19 cellular contexts compared by ENCODE assay signal in the genomic region with DNA sequence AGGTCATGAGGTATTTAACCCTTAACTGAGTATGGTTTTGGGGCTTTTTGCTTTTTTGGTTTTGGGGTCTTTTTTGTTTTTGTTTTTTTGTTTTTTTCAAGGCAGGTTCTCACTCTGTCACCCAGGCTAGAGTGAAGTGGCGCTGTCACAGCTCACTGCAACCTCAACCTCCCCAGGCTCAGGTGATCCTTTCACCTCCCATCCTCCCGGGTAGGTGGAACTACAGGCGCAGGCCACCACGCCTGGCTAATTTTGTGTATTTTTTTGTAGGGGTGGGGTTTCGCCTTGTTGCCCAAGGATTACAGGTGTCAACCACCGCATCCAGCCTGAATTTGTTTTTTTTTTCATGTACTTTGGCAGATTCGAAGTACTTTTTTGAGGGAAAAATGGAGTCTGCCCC. TPM values are rescaled to one million over a fixed set of nuclear protein-coding genes. Genes with fewer than 3 reads are reported as not detected.
DNase-seq lines count a peak whose midpoint lies in the region; ATAC-seq, FAIRE-seq and TF ChIP-seq lines count a peak whose summit lies in the region.
"Had no signal": no experiment of that assay in that cellular context is flagged by ENCODE, and none has a peak within 500 bp of the region (broad histone marks: within the 10 kb centered on the region; RNA-seq: fewer than 3 reads in every experiment).

No MANE protein-coding gene starts in this region.

- no peak for ATAC-seq in CD8-positive, alpha-beta T cell
- peak; percentile 41 for ATAC-seq in activated B cell treated with CpG ODN at 0.5 μM for 24 hours (ENCODE audit: low read depth)
- no peak for ATAC-seq in GM19467 (IDR thresholded peaks at IDR 0.05; ENCODE audit: unreplicated experiment)
- ATAC-seq: HepG2 had no signal

- peak overlapping the region; percentile 22 for H3K4me3 Mint-ChIP-seq in CD8-positive, alpha-beta T cell
- H3K4me3 Mint-ChIP-seq in activated B cell treated with CpG ODN at 0.5 μM for 24 hours (peak overlapping the region; percentile 56), neural progenitor cell (no peak overlapping the region)
- H3K4me3 Mint-ChIP-seq: nephron had no signal

- peaks cover 47% of the 10 kb centered on the region for H4K20me1 ChIP-seq in neural progenitor cell (ENCODE audit: low read depth)

- no peaks in the 10 kb centered on the region for H3K27me3 ChIP-seq in CD8-positive, alpha-beta T cell (ENCODE audit: insufficient read depth, low read length)
- H3K27me3 ChIP-seq in neural progenitor cell: no peaks in the 10 kb centered on the region
- H3K27me3 ChIP-seq in WERI-Rb-1 (ENCODE audit: insufficient read depth, low read depth, severe bottlenecking): no peaks in the 10 kb centered on the region
- H3K27me3 ChIP-seq: BE2C, MG63, spleen, upper lobe of right lung had no signal

- H2AFZ ChIP-seq in neural progenitor cell (replicated peaks): no peak overlapping the region

- no peaks in the 10 kb centered on the region for H3F3A ChIP-seq in neural progenitor cell (ENCODE audit: low read depth)

- CTCF ChIA-PET in CD8-positive, alpha-beta T cell (lab: Charles Lee): interaction anchor here (0.8 to 1.1 kb wide), 2 partner anchors 12 to 272 kb away, joined by 3 read pairs; no protein-coding TSS in a partner anchor
- CTCF ChIA-PET in activated B cell treated with CpG ODN at 0.5 μM for 24 hours (lab: Charles Lee): no interaction called here

- DNase-seq in CD8-positive, alpha-beta T cell: no peak
- DNase-seq in GM19239 (ENCODE audit: insufficient read length, low spot score): no peak
- DNase-seq in activated B cell treated with CpG ODN at 0.5 μM for 24 hours: no peak
- DNase-seq in neural progenitor cell (ENCODE audit: low spot score): no peak
- no peak for DNase-seq in DMS153 (lab: John Stamatoyannopoulos, UW)
- DNase-seq in foreskin fibroblast: no peak
- DNase-seq in WERI-Rb-1: no peak
- DNase-seq: activated CD8-positive, alpha-beta memory T cell treated with anti-CD3 and anti-CD28 coated beads, Interleukin-2, amount 50 U/mL, for 4 hours; BE2C; MG63; NCI-H2029 treated with DMSO at 0.1 percent for 48 hours; psoas muscle; SHP77; spleen; upper lobe of right lung had no signal

- peak; percentile 87 for FAIRE-seq in GM19239 (lab: Jason Lieb, UNC)
- FAIRE-seq: HepG2 had no signal

- H3K4me2 ChIP-seq in neural progenitor cell: no peak overlapping the region

- H3K36me3 ChIP-seq in CD8-positive, alpha-beta T cell (ENCODE audit: insufficient read depth, low read length): peaks cover 7% of the 10 kb centered on the region
- no peaks in the 10 kb centered on the region for H3K36me3 ChIP-seq in neural progenitor cell
- peaks cover 3% of the 10 kb centered on the region for H3K36me3 ChIP-seq in WERI-Rb-1
- H3K36me3 ChIP-seq: upper lobe of right lung had no signal

- H3K9ac ChIP-seq in neural progenitor cell: no peak overlapping the region

- no peak overlapping the region for H3K4me3 ChIP-seq in CD8-positive, alpha-beta T cell (ENCODE audit: low read depth, low read length)
- H3K4me3 ChIP-seq in neural progenitor cell (no peak overlapping the region), foreskin fibroblast (ENCODE audit: low read depth in 1 of 2, low read length in 2 of 2) (no peak overlapping the region), WERI-Rb-1 (ENCODE audit: low read depth, low read length) (no peak overlapping the region)
- H3K4me3 ChIP-seq: lung, MG63, psoas muscle, spleen, upper lobe of right lung had no signal

- intact Hi-C loops in CD8-positive, alpha-beta T cell (cut with DNase I, micrococcal nuclease): loop anchor here in 1 of 2 experiments (2.0 kb wide), 2 partner anchors 14 to 18 kb away; no protein-coding TSS in a partner anchor
- intact Hi-C loops in activated B cell treated with CpG ODN at 0.5 μM for 24 hours (cut with micrococcal nuclease): loop anchor here (1.0 kb wide), 1 partner anchor 9 kb away; no protein-coding TSS in a partner anchor

- H3K36me3 Mint-ChIP-seq in CD8-positive, alpha-beta T cell: peaks cover 62% of the 10 kb centered on the region
- H3K36me3 Mint-ChIP-seq in activated B cell treated with CpG ODN at 0.5 μM for 24 hours (ENCODE audit: low read depth) (peaks cover 49% of the 10 kb centered on the region), neural progenitor cell (peaks cover 28% of the 10 kb centered on the region)

- H3K4me1 ChIP-seq in CD8-positive, alpha-beta T cell (ENCODE audit: insufficient read depth, low read length): peaks cover 83% of the 10 kb centered on the region
- H3K4me1 ChIP-seq in neural progenitor cell: peaks cover 10% of the 10 kb centered on the region
- H3K4me1 ChIP-seq: BE2C had no signal

- no peak for TF ChIP-seq CTCF in CD8-positive, alpha-beta T cell (IDR thresholded peaks at IDR 0.05)
- no peak for TF ChIP-seq CTCF in activated B cell treated with CpG ODN at 0.5 μM for 24 hours (IDR thresholded peaks at IDR 0.05)
- no peak for TF ChIP-seq CTCF in neural progenitor cell (IDR thresholded peaks at IDR 0.05)
- TF ChIP-seq CTCF in foreskin fibroblast (IDR thresholded peaks at IDR 0.05; ENCODE audit: low read depth, low read length): no peak
- TF ChIP-seq CTCF in WERI-Rb-1 (IDR thresholded peaks at IDR 0.05; ENCODE audit: low read depth, low read length): no peak

- H3K9me3 ChIP-seq in CD8-positive, alpha-beta T cell (ENCODE audit: low read length): no peaks in the 10 kb centered on the region
- no peaks in the 10 kb centered on the region for H3K9me3 ChIP-seq in neural progenitor cell (ENCODE audit: low read depth)
- no peaks in the 10 kb centered on the region for H3K9me3 ChIP-seq in WERI-Rb-1 (ENCODE audit: severe bottlenecking)
- H3K9me3 ChIP-seq: BE2C, MG63, upper lobe of right lung had no signal

- H3K9me3 Mint-ChIP-seq in CD8-positive, alpha-beta T cell: peaks cover 3% of the 10 kb centered on the region
- H3K9me3 Mint-ChIP-seq in activated B cell treated with CpG ODN at 0.5 μM for 24 hours (peaks cover 6% of the 10 kb centered on the region), neural progenitor cell (peaks cover 14% of the 10 kb centered on the region)

- peaks cover 100% of the 10 kb centered on the region for H3K79me2 ChIP-seq in neural progenitor cell (ENCODE audit: low read depth)

- H3K27ac ChIP-seq in CD8-positive, alpha-beta T cell (ENCODE audit: low read depth, low read length): no peak overlapping the region
- H3K27ac ChIP-seq in neural progenitor cell: peak overlapping the region; percentile 45
- H3K27ac ChIP-seq in WERI-Rb-1: no peak overlapping the region
- H3K27ac ChIP-seq: psoas muscle, upper lobe of right lung had no signal

- peaks cover 83% of the 10 kb centered on the region for H3K4me1 Mint-ChIP-seq in CD8-positive, alpha-beta T cell (ENCODE audit: low read depth)
- H3K4me1 Mint-ChIP-seq in activated B cell treated with CpG ODN at 0.5 μM for 24 hours: peaks cover 82% of the 10 kb centered on the region
- H3K4me1 Mint-ChIP-seq in neural progenitor cell: peaks cover 3% of the 10 kb centered on the region

- peak overlapping the region; percentile 70 for H3K27ac Mint-ChIP-seq in CD8-positive, alpha-beta T cell
- H3K27ac Mint-ChIP-seq in activated B cell treated with CpG ODN at 0.5 μM for 24 hours (peak overlapping the region; percentile 68), neural progenitor cell (no peak overlapping the region)

- POLR2A ChIA-PET in CD8-positive, alpha-beta T cell (lab: Charles Lee): no interaction called here
- POLR2A ChIA-PET in activated B cell treated with CpG ODN at 0.5 μM for 24 hours (lab: Charles Lee): no interaction called here

- H3K27me3 Mint-ChIP-seq in CD8-positive, alpha-beta T cell (ENCODE audit: low read depth): no peaks in the 10 kb centered on the region
- no peaks in the 10 kb centered on the region for H3K27me3 Mint-ChIP-seq in activated B cell treated with CpG ODN at 0.5 μM for 24 hours
- no peaks in the 10 kb centered on the region for H3K27me3 Mint-ChIP-seq in neural progenitor cell (ENCODE audit: insufficient read depth, low read depth)

RNA-seq across cellular contexts. Expression of a gene that starts 19.9 kb away (rescaled TPM):
- 100 to 1,000 TPM; 299 TPM for total RNA-seq in CD8-positive, alpha-beta T cell
- total RNA-seq in activated B cell treated with CpG ODN at 0.5 μM for 24 hours (136 and 142 TPM in 2 replicates), neural progenitor cell (ENCODE audit: low replicate concordance) (134 and 252 TPM in 2 replicates)

RNA-seq across cellular contexts. Expression of a gene that starts 56.2 kb away (rescaled TPM):
- total RNA-seq in CD8-positive, alpha-beta T cell: 10 to 100 TPM; 40.1 to 45.9 TPM
- total RNA-seq in activated B cell treated with CpG ODN at 0.5 μM for 24 hours: 75.0 and 90.8 TPM in 2 replicates
- 152 and 231 TPM in 2 replicates for total RNA-seq in neural progenitor cell (ENCODE audit: low replicate concordance)
